ENCODE assay signal across 13 cellular contexts in genomic region chr5:159309689-159310433, GRCh38. TPM values are rescaled to one million over a fixed set of nuclear protein-coding genes. Genes with fewer than 3 reads are reported as not detected.
DNase-seq lines count a peak whose midpoint lies in the region; ATAC-seq and TF ChIP-seq lines count a peak whose summit lies in the region.
"Had no signal": no experiment of that assay in that cellular context is flagged by ENCODE, and none has a peak within 500 bp of the region (broad histone marks: within the 10 kb centered on the region; RNA-seq: fewer than 3 reads in every experiment).

No MANE protein-coding gene starts in this region.

- H3K9me3 Mint-ChIP-seq in activated T-cell treated with anti-CD3 and anti-CD28 coated beads, Interleukin-2, amount 50 U/mL, for 4 hours: no peaks in the 10 kb centered on the region
- H3K9me3 Mint-ChIP-seq in activated T-cell treated with anti-CD3 and anti-CD28 coated beads, Interleukin-2, amount 50 U/mL, for 72 hours: no peaks in the 10 kb centered on the region
- H3K9me3 Mint-ChIP-seq: central memory CD8-positive, alpha-beta T cell had no signal

- ATAC-seq in activated T-cell treated with anti-CD3 and anti-CD28 coated beads, Interleukin-2, amount 50 U/mL, for 4 hours: no peak
- ATAC-seq in activated T-cell treated with anti-CD3 and anti-CD28 coated beads, Interleukin-2, amount 50 U/mL, for 72 hours (replicated peaks in 1 of 2): no peak
- ATAC-seq in left ventricle myocardium superior (peak; percentile 38), GM21367 (IDR thresholded peaks at IDR 0.05; ENCODE audit: unreplicated experiment) (no peak)

- H3K27me3 Mint-ChIP-seq in activated T-cell treated with anti-CD3 and anti-CD28 coated beads, Interleukin-2, amount 50 U/mL, for 4 hours (ENCODE audit: low read depth): peaks cover 15% of the 10 kb centered on the region
- H3K27me3 Mint-ChIP-seq in activated T-cell treated with anti-CD3 and anti-CD28 coated beads, Interleukin-2, amount 50 U/mL, for 72 hours (ENCODE audit: low read depth): peaks cover 40% of the 10 kb centered on the region

- peak overlapping the region; percentile 89 for H2AFZ ChIP-seq in parathyroid adenoma

- no peaks in the 10 kb centered on the region for H3K27me3 ChIP-seq in parathyroid adenoma (ENCODE audit: control insufficient read depth, insufficient read depth, low read length)

- peak overlapping the region; percentile 30 for H3K4me2 ChIP-seq in parathyroid adenoma (ENCODE audit: low read length)

- peak overlapping the region; percentile 11 for H3K4me3 Mint-ChIP-seq in activated T-cell treated with anti-CD3 and anti-CD28 coated beads, Interleukin-2, amount 50 U/mL, for 4 hours
- H3K4me3 Mint-ChIP-seq in activated T-cell treated with anti-CD3 and anti-CD28 coated beads, Interleukin-2, amount 50 U/mL, for 72 hours: peak overlapping the region in 1 of 2 donors; percentile 70
- H3K4me3 Mint-ChIP-seq: central memory CD8-positive, alpha-beta T cell had no signal

- CTCF ChIA-PET in GM10248 (lab: Yijun Ruan, JAX): interaction anchor here (1.5 to 2.1 kb wide), 3 partner anchors 15 to 153 kb away, joined by 3 to 11 read pairs (median 7); no protein-coding TSS in a partner anchor

- TF ChIP-seq CTCF in parathyroid adenoma (IDR thresholded peaks at IDR 0.05): no peak
- no peak for TF ChIP-seq CTCF in GM10248 (IDR thresholded peaks at IDR 0.05; ENCODE audit: control extremely low read depth, extremely low read depth, low read depth, missing control alignments)

- H3K4me1 Mint-ChIP-seq in activated T-cell treated with anti-CD3 and anti-CD28 coated beads, Interleukin-2, amount 50 U/mL, for 4 hours (ENCODE audit: low read depth): peaks cover 5% of the 10 kb centered on the region
- H3K4me1 Mint-ChIP-seq in activated T-cell treated with anti-CD3 and anti-CD28 coated beads, Interleukin-2, amount 50 U/mL, for 72 hours (ENCODE audit: low read depth): peaks cover 13% of the 10 kb centered on the region

- peaks cover 4% of the 10 kb centered on the region for H3K4me1 ChIP-seq in parathyroid adenoma

- H3K9ac ChIP-seq in parathyroid adenoma: no peak overlapping the region

- POLR2A ChIA-PET in GM10248 (lab: Yijun Ruan, JAX): no interaction called here

- intact Hi-C loops in left ventricle myocardium superior (cut with micrococcal nuclease): no loop called here

- no peaks in the 10 kb centered on the region for H3K9me3 ChIP-seq in parathyroid adenoma (ENCODE audit: control insufficient read depth, low read length)

- no peak overlapping the region for H3K27ac ChIP-seq in parathyroid adenoma

- no peaks in the 10 kb centered on the region for H3K79me2 ChIP-seq in parathyroid adenoma

- no peak overlapping the region for H3K27ac Mint-ChIP-seq in activated T-cell treated with anti-CD3 and anti-CD28 coated beads, Interleukin-2, amount 50 U/mL, for 72 hours

- H3K36me3 Mint-ChIP-seq in activated T-cell treated with anti-CD3 and anti-CD28 coated beads, Interleukin-2, amount 50 U/mL, for 4 hours (ENCODE audit: insufficient read depth): no peaks in the 10 kb centered on the region
- no peaks in the 10 kb centered on the region for H3K36me3 Mint-ChIP-seq in activated T-cell treated with anti-CD3 and anti-CD28 coated beads, Interleukin-2, amount 50 U/mL, for 72 hours (ENCODE audit: insufficient read depth in 2 of 2)

- no peak for DNase-seq in activated T-cell treated with anti-CD3 and anti-CD28 coated beads, Interleukin-2, amount 50 U/mL, for 4 hours
- no peak for DNase-seq in activated T-cell treated with anti-CD3 and anti-CD28 coated beads, Interleukin-2, amount 50 U/mL, for 72 hours
- peak; percentile 44 for DNase-seq in NCI-H69 (lab: John Stamatoyannopoulos, UW)
- DNase-seq in left ventricle myocardium superior: peak; percentile 37
- no peak for DNase-seq in stimulated activated naive CD4-positive, alpha-beta T cell treated with Interleukin-2 at 50 U/mL for 16 hours (lab: John Stamatoyannopoulos, UW)
- no peak for DNase-seq in GM10248 (ENCODE audit: extremely low spot score)
- DNase-seq: NCI-H82, SIG-M5 had no signal

- H3K4me3 ChIP-seq in parathyroid adenoma (ENCODE audit: low read depth, low read length): no peak overlapping the region

- no peaks in the 10 kb centered on the region for H3K36me3 ChIP-seq in parathyroid adenoma (ENCODE audit: control insufficient read depth, insufficient read depth, low read length)

RNA-seq across cellular contexts. Expression of gene IL12B, which starts 20.4 kb away (rescaled TPM):
- total RNA-seq in activated T-cell treated with anti-CD3 and anti-CD28 coated beads, Interleukin-2, amount 50 U/mL, for 4 hours: not detected
- not detected for total RNA-seq in activated T-cell treated with anti-CD3 and anti-CD28 coated beads, Interleukin-2, amount 50 U/mL, for 72 hours
- total RNA-seq in left ventricle myocardium superior: not detected
- total RNA-seq: pulmonary artery endothelial cell, ureter had no signal

RNA-seq across cellular contexts. Expression of gene UBLCP1, which starts 46.8 kb away (rescaled TPM):
- total RNA-seq in activated T-cell treated with anti-CD3 and anti-CD28 coated beads, Interleukin-2, amount 50 U/mL, for 4 hours: 10 to 100 TPM; 39.7 to 43.9 (median 42.7) TPM
- total RNA-seq in activated T-cell treated with anti-CD3 and anti-CD28 coated beads, Interleukin-2, amount 50 U/mL, for 72 hours: 10 to 100 TPM; 40.2 to 42.0 TPM
- 13.8 TPM for total RNA-seq in left ventricle myocardium superior

Comparison
In these comparisons a context has a peak if more than half of its experiments do, and no peak if none do; other contexts are left out.
1. DNase-seq: peak in NCI-H69 (single experiment) and left ventricle myocardium superior (single experiment); none in activated T-cell treated with anti-CD3 and anti-CD28 coated beads, Interleukin-2, amount 50 U/mL, for 4 hours (single experiment), activated T-cell treated with anti-CD3 and anti-CD28 coated beads, Interleukin-2, amount 50 U/mL, for 72 hours (0 of 2), stimulated activated naive CD4-positive, alpha-beta T cell treated with Interleukin-2 at 50 U/mL for 16 hours (single experiment) and GM10248 (single experiment).